1 cellular context compared by ENCODE assay signal in the genomic region with DNA sequence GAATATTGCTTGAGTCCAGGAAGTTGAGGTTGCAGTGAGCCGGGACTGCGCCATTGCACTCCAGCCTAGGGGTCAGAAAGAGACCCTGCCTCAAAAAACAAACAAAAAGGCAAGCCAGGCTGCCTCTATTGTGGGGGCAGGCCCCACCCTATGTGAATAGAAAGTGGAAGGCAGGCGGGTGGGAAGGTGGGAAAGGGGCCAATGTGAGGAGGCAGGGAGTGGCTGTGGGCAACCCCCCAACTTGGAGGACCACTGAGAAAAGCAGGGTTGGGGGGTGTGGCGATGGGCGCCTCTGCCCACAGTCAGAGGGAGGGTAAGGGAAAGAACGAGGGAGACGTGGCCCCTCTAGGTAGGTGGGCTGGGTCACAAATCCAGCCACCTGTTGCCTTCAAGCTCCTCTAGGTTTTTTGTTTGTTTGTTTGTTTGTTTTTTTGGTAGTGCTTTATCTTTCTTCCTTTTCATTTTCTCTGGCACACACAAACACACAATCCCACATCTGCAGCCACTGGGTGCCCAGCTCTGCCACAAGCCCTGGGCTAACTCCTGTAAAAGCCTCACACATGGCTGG.
TF ChIP-seq lines count a peak whose summit lies in the region.

No MANE protein-coding gene starts in this region.

TF ChIP-seq in HEK293, 187 proteins besides CTCF, POLR2A, EP300 and RAD21 (continued from another document):
- TF ChIP-seq, protein P1, sequence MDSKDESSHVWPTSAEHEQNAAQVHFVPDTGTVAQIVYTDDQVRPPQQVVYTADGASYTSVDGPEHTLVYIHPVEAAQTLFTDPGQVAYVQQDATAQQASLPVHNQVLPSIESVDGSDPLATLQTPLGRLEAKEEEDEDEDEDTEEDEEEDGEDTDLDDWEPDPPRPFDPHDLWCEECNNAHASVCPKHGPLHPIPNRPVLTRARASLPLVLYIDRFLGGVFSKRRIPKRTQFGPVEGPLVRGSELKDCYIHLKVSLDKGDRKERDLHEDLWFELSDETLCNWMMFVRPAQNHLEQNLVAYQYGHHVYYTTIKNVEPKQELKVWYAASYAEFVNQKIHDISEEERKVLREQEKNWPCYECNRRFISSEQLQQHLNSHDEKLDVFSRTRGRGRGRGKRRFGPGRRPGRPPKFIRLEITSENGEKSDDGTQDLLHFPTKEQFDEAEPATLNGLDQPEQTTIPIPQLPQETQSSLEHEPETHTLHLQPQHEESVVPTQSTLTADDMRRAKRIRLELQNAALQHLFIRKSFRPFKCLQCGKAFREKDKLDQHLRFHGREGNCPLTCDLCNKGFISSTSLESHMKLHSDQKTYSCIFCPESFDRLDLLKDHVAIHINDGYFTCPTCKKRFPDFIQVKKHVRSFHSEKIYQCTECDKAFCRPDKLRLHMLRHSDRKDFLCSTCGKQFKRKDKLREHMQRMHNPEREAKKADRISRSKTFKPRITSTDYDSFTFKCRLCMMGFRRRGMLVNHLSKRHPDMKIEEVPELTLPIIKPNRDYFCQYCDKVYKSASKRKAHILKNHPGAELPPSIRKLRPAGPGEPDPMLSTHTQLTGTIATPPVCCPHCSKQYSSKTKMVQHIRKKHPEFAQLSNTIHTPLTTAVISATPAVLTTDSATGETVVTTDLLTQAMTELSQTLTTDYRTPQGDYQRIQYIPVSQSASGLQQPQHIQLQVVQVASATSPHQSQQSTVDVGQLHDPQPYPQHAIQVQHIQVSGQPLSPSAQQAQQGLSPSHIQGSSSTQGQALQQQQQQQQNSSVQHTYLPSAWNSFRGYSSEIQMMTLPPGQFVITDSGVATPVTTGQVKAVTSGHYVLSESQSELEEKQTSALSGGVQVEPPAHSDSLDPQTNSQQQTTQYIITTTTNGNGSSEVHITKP (tag by site-specific recombination; IDR thresholded peaks at IDR 0.05) = peak; percentile 72
- peak; percentile 60; the same call in 1 of the 2 replicates for TF ChIP-seq SCRT1 (tag by site-specific recombination; IDR thresholded peaks at IDR 0.05; ENCODE audit: borderline replicate concordance)
